In the genomic region with DNA sequence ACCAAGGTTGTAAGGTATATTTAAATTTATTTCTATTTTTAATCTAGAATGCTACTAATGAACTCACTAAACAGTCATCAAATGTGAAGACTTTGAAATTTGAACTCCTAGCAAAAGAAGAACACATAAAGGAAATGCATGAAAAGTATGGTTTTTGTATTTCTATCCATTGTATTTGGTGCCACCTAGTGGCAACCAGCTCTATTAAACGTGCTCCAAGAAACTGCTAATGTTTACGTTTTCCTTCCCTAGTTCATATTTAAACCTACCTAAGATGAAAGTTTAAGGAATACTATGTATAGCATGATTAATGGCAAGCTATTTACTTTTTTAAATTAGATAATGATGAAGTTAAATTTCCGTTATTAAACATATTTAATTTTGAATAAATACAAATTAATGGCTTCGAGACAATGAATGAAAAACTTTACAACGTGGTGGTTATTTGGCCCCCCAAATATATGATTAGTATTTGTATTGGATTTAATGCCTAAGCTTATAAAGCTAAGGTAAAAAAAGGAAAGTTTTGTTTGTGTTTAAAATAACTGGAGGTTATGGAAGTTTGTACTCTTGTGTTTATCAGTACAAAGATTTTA, we compare ENCODE assay signal across 8 cellular contexts.
A peak's percentile ranks its signal among the peaks of the same experiment; 100 is the strongest.
DNase-seq lines count a peak whose midpoint lies in the region; ATAC-seq and TF ChIP-seq lines count a peak whose summit lies in the region.

No MANE protein-coding gene starts in this region.

- no peak overlapping the region for H3K27ac ChIP-seq in vagina
- H3K27ac ChIP-seq in effector memory CD4-positive, alpha-beta T cell (ENCODE audit: insufficient read depth, low read length, poor library complexity, severe bottlenecking): no peak overlapping the region

- no peaks in the 10 kb centered on the region for H3K36me3 ChIP-seq in vagina
- no peaks in the 10 kb centered on the region for H3K36me3 ChIP-seq in effector memory CD4-positive, alpha-beta T cell (ENCODE audit: control insufficient read depth, insufficient read depth, low read length)

- ATAC-seq in HG03432 (IDR thresholded peaks at IDR 0.05; ENCODE audit: unreplicated experiment) (peak; percentile 75), left lobe of liver (peak; percentile 81)

- no peaks in the 10 kb centered on the region for H3K27me3 ChIP-seq in vagina
- no peaks in the 10 kb centered on the region for H3K27me3 ChIP-seq in effector memory CD4-positive, alpha-beta T cell (replicated peaks; ENCODE audit: control insufficient read depth, insufficient read depth, low read length, poor library complexity, severe bottlenecking)

- TF ChIP-seq CTCF in GM12864 (IDR thresholded peaks at IDR 0.05; ENCODE audit: low read depth, low read length, missing control alignments) (peak; percentile 56), vagina (IDR thresholded peaks at IDR 0.05) (peak; percentile 55 to 73 (median 58))

- intact Hi-C loops in vagina (cut with DNase I): no loop called here

- H3K4me3 ChIP-seq in GM12864 (ENCODE audit: low read depth, low read length) (no peak overlapping the region), vagina (no peak overlapping the region)
- no peak overlapping the region for H3K4me3 ChIP-seq in effector memory CD4-positive, alpha-beta T cell (ENCODE audit: insufficient read depth, low read depth, low read length, poor library complexity, severe bottlenecking)

- no peaks in the 10 kb centered on the region for H3K9me3 ChIP-seq in vagina
- no peaks in the 10 kb centered on the region for H3K9me3 ChIP-seq in effector memory CD4-positive, alpha-beta T cell (ENCODE audit: control insufficient read depth, low read length)

- no peak for TF ChIP-seq POLR2A in vagina (IDR thresholded peaks at IDR 0.05)

- DNase-seq in AML-193 (lab: John Stamatoyannopoulos, UW) (peak; percentile 44 to 49), GM12864 (ENCODE audit: low read depth) (peak; percentile 15), NCI-H524 treated with DMSO at 0.1 percent for 48 hours (lab: John Stamatoyannopoulos, UW) (peak; percentile 5), brain pericyte (ENCODE audit: low read depth, low spot score) (peak; percentile 25), left lobe of liver (ENCODE audit: low spot score) (no peak), vagina (ENCODE audit: extremely low spot score in 2 of 2) (no peak)
- DNase-seq in effector memory CD4-positive, alpha-beta T cell: no peak

- H3K4me1 ChIP-seq in vagina: no peaks in the 10 kb centered on the region
- no peaks in the 10 kb centered on the region for H3K4me1 ChIP-seq in effector memory CD4-positive, alpha-beta T cell (ENCODE audit: control insufficient read depth, insufficient read depth, low read length, poor library complexity, severe bottlenecking)

Comparison
In these comparisons a context has a peak if more than half of its experiments do, and no peak if none do; other contexts are left out.
1. DNase-seq: peak in AML-193 (2 of 2), GM12864 (single experiment), NCI-H524 treated with DMSO at 0.1 percent for 48 hours (single experiment) and brain pericyte (single experiment); none in left lobe of liver (single experiment), vagina (0 of 2) and effector memory CD4-positive, alpha-beta T cell (0 of 3).